Comparison of ENCODE assay signal across 23 cellular contexts in genomic region chr7:105088456-105088855, GRCh38.
A peak's percentile ranks its signal among the peaks of the same experiment; 100 is the strongest.
DNase-seq lines count a peak whose midpoint lies in the region; ATAC-seq lines count a peak whose summit lies in the region.
"Had no signal": no experiment of that assay in that cellular context is flagged by ENCODE, and none has a peak within 500 bp of the region (broad histone marks: within the 10 kb centered on the region; RNA-seq: fewer than 3 reads in every experiment).

No MANE protein-coding gene starts in this region.

- ATAC-seq in stimulated activated naive CD8-positive, alpha-beta T cell treated with anti-CD3 and anti-CD28 coated beads, Interleukin-15, amount 100 ng/mL, for 72 hours: no peak
- ATAC-seq in T-cell (replicated peaks in 1 of 4) (no peak), GM19351 (IDR thresholded peaks at IDR 0.05; ENCODE audit: unreplicated experiment) (no peak)

- H3K4me1 Mint-ChIP-seq in stimulated activated naive CD8-positive, alpha-beta T cell treated with anti-CD3 and anti-CD28 coated beads, Interleukin-15, Interleukin-2, amounts not matched to agents 100 ng/mL and 50 ng/mL, for 24 hours (ENCODE audit: low read depth): peaks cover 23% of the 10 kb centered on the region
- H3K4me1 Mint-ChIP-seq in stimulated activated naive CD8-positive, alpha-beta T cell treated with anti-CD3 and anti-CD28 coated beads, Interleukin-15, amount 100 ng/mL, for 72 hours: peaks cover 18% of the 10 kb centered on the region
- H3K4me1 Mint-ChIP-seq in T-cell: peaks cover 13 to 21% (median 21%) of the 10 kb centered on the region in 3 donors
- H3K4me1 Mint-ChIP-seq in immature natural killer cell: peaks cover 6 to 41% of the 10 kb centered on the region in 2 donors
- H3K4me1 Mint-ChIP-seq: neural progenitor cell had no signal

- DNase-seq in stimulated activated naive CD8-positive, alpha-beta T cell treated with anti-CD3 and anti-CD28 coated beads, Interleukin-15, amount 100 ng/mL, for 72 hours: no peak
- DNase-seq in T-cell (no peak), immature natural killer cell (no peak), NCI-H2107 (lab: John Stamatoyannopoulos, UW) (no peak), DMS 273 (lab: John Stamatoyannopoulos, UW; ENCODE audit: unreplicated experiment) (no peak)
- DNase-seq: activated CD4-positive, alpha-beta T cell treated with anti-CD3 and anti-CD28 coated beads, Interleukin-2, amount 10 ng/mL, durations not matched to agents 7 days and 5 days; aorta; caudate nucleus; CD4-positive, CD25-positive, alpha-beta regulatory T cell; DMS53; GDM1; glutamatergic neuron; GM23248; HFFc6; kidney; MM.1S; NCI-H1436; NCI-H510A; SJCRH30 had no signal

- no peak overlapping the region for H3K4me3 Mint-ChIP-seq in stimulated activated naive CD8-positive, alpha-beta T cell treated with anti-CD3 and anti-CD28 coated beads, Interleukin-15, Interleukin-2, amounts not matched to agents 100 ng/mL and 50 ng/mL, for 24 hours
- no peak overlapping the region for H3K4me3 Mint-ChIP-seq in stimulated activated naive CD8-positive, alpha-beta T cell treated with anti-CD3 and anti-CD28 coated beads, Interleukin-15, amount 100 ng/mL, for 72 hours
- no peak overlapping the region for H3K4me3 Mint-ChIP-seq in T-cell
- H3K4me3 Mint-ChIP-seq in immature natural killer cell: no peak overlapping the region
- H3K4me3 Mint-ChIP-seq: activated CD4-positive, alpha-beta T cell treated with anti-CD3 and anti-CD28 coated beads, Interleukin-2, amount 10 ng/mL, durations not matched to agents 7 days and 5 days; CD4-positive, CD25-positive, alpha-beta regulatory T cell; HFFc6; IgD-negative memory B cell; neural progenitor cell had no signal

- H3K9me3 Mint-ChIP-seq in stimulated activated naive CD8-positive, alpha-beta T cell treated with anti-CD3 and anti-CD28 coated beads, Interleukin-15, Interleukin-2, amounts not matched to agents 100 ng/mL and 50 ng/mL, for 24 hours: no peaks in the 10 kb centered on the region
- no peaks in the 10 kb centered on the region for H3K9me3 Mint-ChIP-seq in stimulated activated naive CD8-positive, alpha-beta T cell treated with anti-CD3 and anti-CD28 coated beads, Interleukin-15, amount 100 ng/mL, for 72 hours
- H3K9me3 Mint-ChIP-seq in T-cell: no peaks in the 10 kb centered on the region
- no peaks in the 10 kb centered on the region for H3K9me3 Mint-ChIP-seq in immature natural killer cell
- H3K9me3 Mint-ChIP-seq: activated CD4-positive, alpha-beta T cell treated with anti-CD3 and anti-CD28 coated beads, Interleukin-2, amount 10 ng/mL, durations not matched to agents 7 days and 5 days; CD4-positive, CD25-positive, alpha-beta regulatory T cell; HFFc6; IgD-negative memory B cell; neural progenitor cell had no signal

- POLR2A ChIA-PET in T-cell (lab: Charles Lee): no interaction called here

- CTCF ChIA-PET in T-cell (lab: Charles Lee): interaction anchor here in 1 of 2 donors (0.6 kb wide), 1 partner anchor 68 kb away, joined by 3 read pairs; no protein-coding TSS in a partner anchor

- H3K27me3 Mint-ChIP-seq in stimulated activated naive CD8-positive, alpha-beta T cell treated with anti-CD3 and anti-CD28 coated beads, Interleukin-15, Interleukin-2, amounts not matched to agents 100 ng/mL and 50 ng/mL, for 24 hours: no peaks in the 10 kb centered on the region
- no peaks in the 10 kb centered on the region for H3K27me3 Mint-ChIP-seq in stimulated activated naive CD8-positive, alpha-beta T cell treated with anti-CD3 and anti-CD28 coated beads, Interleukin-15, amount 100 ng/mL, for 72 hours
- H3K27me3 Mint-ChIP-seq in T-cell (no peaks in the 10 kb centered on the region), immature natural killer cell (ENCODE audit: low read depth in 3 of 3) (peaks cover 0 to 8% (median 2%) of the 10 kb centered on the region in 3 donors)
- H3K27me3 Mint-ChIP-seq: activated CD4-positive, alpha-beta T cell treated with anti-CD3 and anti-CD28 coated beads, Interleukin-2, amount 10 ng/mL, durations not matched to agents 7 days and 5 days; CD4-positive, CD25-positive, alpha-beta regulatory T cell; IgD-negative memory B cell had no signal

- peak overlapping the region; percentile 13 for H3K27ac Mint-ChIP-seq in stimulated activated naive CD8-positive, alpha-beta T cell treated with anti-CD3 and anti-CD28 coated beads, Interleukin-15, Interleukin-2, amounts not matched to agents 100 ng/mL and 50 ng/mL, for 24 hours
- H3K27ac Mint-ChIP-seq in stimulated activated naive CD8-positive, alpha-beta T cell treated with anti-CD3 and anti-CD28 coated beads, Interleukin-15, amount 100 ng/mL, for 72 hours: peak overlapping the region in 1 of 2 donors; percentile 29
- peak overlapping the region; percentile 26 to 53 for H3K27ac Mint-ChIP-seq in T-cell
- peak overlapping the region; percentile 9 to 82 (median 43) for H3K27ac Mint-ChIP-seq in immature natural killer cell
- H3K27ac Mint-ChIP-seq: activated CD4-positive, alpha-beta T cell treated with anti-CD3 and anti-CD28 coated beads, Interleukin-2, amount 10 ng/mL, durations not matched to agents 7 days and 5 days; neural progenitor cell had no signal

- H3K36me3 Mint-ChIP-seq in stimulated activated naive CD8-positive, alpha-beta T cell treated with anti-CD3 and anti-CD28 coated beads, Interleukin-15, Interleukin-2, amounts not matched to agents 100 ng/mL and 50 ng/mL, for 24 hours (ENCODE audit: low read depth): peaks cover 71% of the 10 kb centered on the region
- peaks cover 40% of the 10 kb centered on the region for H3K36me3 Mint-ChIP-seq in T-cell
- peaks cover 0 to 20% (median 15%) of the 10 kb centered on the region in 3 donors for H3K36me3 Mint-ChIP-seq in immature natural killer cell
